In genomic region chr6:139473239-139473701, GRCh38 we compare ENCODE assay signal across 7 cellular contexts.
A peak's percentile ranks its signal among the peaks of the same experiment; 100 is the strongest.
DNase-seq lines count a peak whose midpoint lies in the region; ATAC-seq, FAIRE-seq and TF ChIP-seq lines count a peak whose summit lies in the region.

No MANE protein-coding gene starts in this region.

- peak; percentile 31 for ATAC-seq in left lung
- ATAC-seq in activated CD4-positive, CD25-positive, alpha-beta regulatory T cell treated with anti-CD3 and anti-CD28 coated beads, Interleukin-2, amount 50 U/mL, for 24 hours, result no peak

- H3K4me1 ChIP-seq in left lung (peaks cover 4 to 30% of the 10 kb centered on the region in 2 donors), tibial artery (peaks cover 0 to 29% (median 24%) of the 10 kb centered on the region in 4 donors), small intestine (ENCODE audit: control insufficient read depth in 2 of 2, insufficient read depth in 1 of 2, low read depth in 1 of 2, low read length in 1 of 2) (no peaks in the 10 kb centered on the region)

- H3K4me3 ChIP-seq in left lung (no peak overlapping the region), tibial artery (no peak overlapping the region), small intestine (ENCODE audit: low read depth in 1 of 2, low read length in 2 of 2) (no peak overlapping the region)

- WGBS in small intestine, 3 donors, result 71 to 84% (median 78%) methylated on average over 13 of the region's 13 CpGs

- DNase-seq in NCI-H2171 treated with DMSO at 0.1 percent for 48 hours (lab: John Stamatoyannopoulos, UW), result peak; percentile 85
- DNase-seq in cerebellar nuclear complex (lab: John Stamatoyannopoulos, UW), result peak; percentile 38 to 64
- no peak for DNase-seq in left lung
- peak in 1 of 2 donors; percentile 27 for DNase-seq in tibial artery
- no peak for DNase-seq in small intestine
- DNase-seq in NCI-H510A (lab: John Stamatoyannopoulos, UW), result no peak

- no peak for FAIRE-seq in small intestine (lab: Jason Lieb, UNC)

- intact Hi-C loops in left lung (cut with DNase I), result no loop called here
- intact Hi-C loops in tibial artery (cut with DNase I; ENCODE audit: low total_unique reads), result no loop called here

- H3K27ac ChIP-seq in left lung (peak overlapping the region; percentile 1 to 20), tibial artery (peak overlapping the region; percentile 47 to 65), small intestine (ENCODE audit: low read depth in 1 of 2, low read length in 1 of 2) (peak overlapping the region in 1 of 2 donors; percentile 43)

- no peaks in the 10 kb centered on the region for H3K27me3 ChIP-seq in left lung
- H3K27me3 ChIP-seq in tibial artery, result no peaks in the 10 kb centered on the region
- H3K27me3 ChIP-seq in small intestine (ENCODE audit: control insufficient read depth in 2 of 2, insufficient read depth in 2 of 2, low read length in 2 of 2), result no peaks in the 10 kb centered on the region

- no peak for TF ChIP-seq CTCF in left lung (IDR thresholded peaks at IDR 0.05)
- no peak for TF ChIP-seq CTCF in tibial artery (IDR thresholded peaks at IDR 0.05)

- H3K36me3 ChIP-seq in left lung (no peaks in the 10 kb centered on the region), tibial artery (no peaks in the 10 kb centered on the region), small intestine (ENCODE audit: control insufficient read depth in 2 of 2, insufficient read depth in 2 of 2, low read length in 2 of 2) (no peaks in the 10 kb centered on the region)

- H3K9me3 ChIP-seq in left lung (no peaks in the 10 kb centered on the region), tibial artery (no peaks in the 10 kb centered on the region), small intestine (ENCODE audit: control insufficient read depth, low read depth) (no peaks in the 10 kb centered on the region)

Comparison
In these comparisons a context has a peak if more than half of its experiments do, and no peak if none do; other contexts are left out.
1. DNase-seq: peak in NCI-H2171 treated with DMSO at 0.1 percent for 48 hours (single experiment) and cerebellar nuclear complex (2 of 2); none in left lung (0 of 2), small intestine (single experiment) and NCI-H510A (single experiment).